Comparison of ENCODE assay signal across 9 cellular contexts in genomic region chr7:139798221-139798620, GRCh38. TPM values are rescaled to one million over a fixed set of nuclear protein-coding genes. Genes with fewer than 3 reads are reported as not detected.
DNase-seq lines count a peak whose midpoint lies in the region; ATAC-seq and TF ChIP-seq lines count a peak whose summit lies in the region.
"Had no signal": no experiment of that assay in that cellular context is flagged by ENCODE, and none has a peak within 500 bp of the region (broad histone marks: within the 10 kb centered on the region; RNA-seq: fewer than 3 reads in every experiment).

No MANE protein-coding gene starts in this region.

- H3K4me3 ChIP-seq in endocrine pancreas (ENCODE audit: control insufficient read depth, insufficient read depth, low read length) (peak overlapping the region; percentile 71), osteoblast (ENCODE audit: insufficient read depth, low read length) (no peak overlapping the region), gastrocnemius medialis (no peak overlapping the region)

- no peaks in the 10 kb centered on the region for H3K27me3 ChIP-seq in endocrine pancreas (ENCODE audit: control insufficient read depth, insufficient read depth, low read length)
- H3K27me3 ChIP-seq in osteoblast (ENCODE audit: insufficient read depth, low read length) = no peaks in the 10 kb centered on the region
- H3K27me3 ChIP-seq in gastrocnemius medialis = no peaks in the 10 kb centered on the region

- H3K36me3 ChIP-seq in endocrine pancreas (ENCODE audit: control insufficient read depth, insufficient read depth, low read length) (no peaks in the 10 kb centered on the region), osteoblast (ENCODE audit: insufficient read depth, low read length) (no peaks in the 10 kb centered on the region), gastrocnemius medialis (no peaks in the 10 kb centered on the region)

- no peaks in the 10 kb centered on the region for H3K79me2 ChIP-seq in osteoblast (ENCODE audit: insufficient read depth, low read length)

- no peak for TF ChIP-seq CTCF in osteoblast (IDR thresholded peaks at IDR 0.05; ENCODE audit: extremely low read depth, low read depth, low read length)
- TF ChIP-seq CTCF in gastrocnemius medialis (IDR thresholded peaks at IDR 0.05 in 4 of 5, conservative IDR thresholded peaks at IDR 0.05 in 1 of 5) = no peak

- no peaks in the 10 kb centered on the region for H3K9me3 ChIP-seq in endocrine pancreas (ENCODE audit: control insufficient read depth, low read length)
- H3K9me3 ChIP-seq in osteoblast (ENCODE audit: low read depth, low read length) = no peaks in the 10 kb centered on the region
- no peaks in the 10 kb centered on the region for H3K9me3 ChIP-seq in gastrocnemius medialis

- H3K4me1 ChIP-seq in endocrine pancreas (ENCODE audit: control insufficient read depth, insufficient read depth, low read length) (no peaks in the 10 kb centered on the region), osteoblast (ENCODE audit: insufficient read depth, low read length) (no peaks in the 10 kb centered on the region), gastrocnemius medialis (no peaks in the 10 kb centered on the region)

- TF ChIP-seq POLR2A in gastrocnemius medialis (IDR thresholded peaks at IDR 0.05) = no peak

- H3K27ac ChIP-seq in osteoblast (ENCODE audit: low read depth, low read length) (no peak overlapping the region), gastrocnemius medialis (no peak overlapping the region)

- peak; percentile 65 for ATAC-seq in GM19328 (IDR thresholded peaks at IDR 0.05; ENCODE audit: unreplicated experiment)
- ATAC-seq in HG03108 (IDR thresholded peaks at IDR 0.05; ENCODE audit: unreplicated experiment) = peak; percentile 86
- ATAC-seq in gastrocnemius medialis = no peak

- H2AFZ ChIP-seq in osteoblast (ENCODE audit: low read length) = no peak overlapping the region

- in situ Hi-C loops in gastrocnemius medialis (cut with MboI; ENCODE audit: low sequenced_read_pairs in 4 of 4) = no loop called here

- DNase-seq in DMS53 treated with DMSO at 0.1 percent for 48 hours (lab: John Stamatoyannopoulos, UW; ENCODE audit: unreplicated experiment) (peak; percentile 62), osteoblast (ENCODE audit: insufficient read length, low spot score, missing footprints) (no peak), gastrocnemius medialis (no peak)
- no peak for DNase-seq in stimulated activated CD4-positive, alpha-beta T cell treated with anti-CD3 and anti-CD28 coated beads, Interleukin-4, amount 100 ng/mL, for 1 hour
- no peak for DNase-seq in activated naive CD4-positive, alpha-beta T cell (lab: John Stamatoyannopoulos, UW)
- DNase-seq: NCI-H2029 had no signal

- H3K4me2 ChIP-seq in osteoblast (ENCODE audit: insufficient read depth, low read length) = no peak overlapping the region

- H3K9ac ChIP-seq in endocrine pancreas (ENCODE audit: control insufficient read depth, insufficient read depth, low read length) = peak overlapping the region; percentile 62

- no peaks in the 10 kb centered on the region for H4K20me1 ChIP-seq in osteoblast (ENCODE audit: insufficient read depth, low read length)

- intact Hi-C loops in gastrocnemius medialis (cut with DNase I; ENCODE audit: low total_unique reads) = loop anchor here (5.0 kb wide), 1 partner anchor 151 kb away; no protein-coding TSS in a partner anchor

RNA-seq across cellular contexts. Expression of gene HIPK2, which starts 20.4 kb away (rescaled TPM):
- total RNA-seq in osteoblast = 12.7 and 13.3 TPM in 2 replicates
- total RNA-seq in gastrocnemius medialis = 10 to 100 TPM; 30.5 to 77.4 (median 58.9) TPM

RNA-seq across cellular contexts. Expression of gene TBXAS1, which starts 30.8 kb away (rescaled TPM):
- total RNA-seq in osteoblast = 0.59 and 0.72 TPM in 2 replicates
- 1 to 10 TPM in 3 of 4 donors, under 1 TPM in 1; 0.41 to 5.2 (median 3.3) TPM for total RNA-seq in gastrocnemius medialis

Comparison
In these comparisons a context has a peak if more than half of its experiments do, and no peak if none do; other contexts are left out.
1. ATAC-seq: peak in GM19328 (single experiment) and HG03108 (single experiment); none in gastrocnemius medialis (0 of 2).